ENCODE assay signal across 8 cellular contexts in the genomic region with DNA sequence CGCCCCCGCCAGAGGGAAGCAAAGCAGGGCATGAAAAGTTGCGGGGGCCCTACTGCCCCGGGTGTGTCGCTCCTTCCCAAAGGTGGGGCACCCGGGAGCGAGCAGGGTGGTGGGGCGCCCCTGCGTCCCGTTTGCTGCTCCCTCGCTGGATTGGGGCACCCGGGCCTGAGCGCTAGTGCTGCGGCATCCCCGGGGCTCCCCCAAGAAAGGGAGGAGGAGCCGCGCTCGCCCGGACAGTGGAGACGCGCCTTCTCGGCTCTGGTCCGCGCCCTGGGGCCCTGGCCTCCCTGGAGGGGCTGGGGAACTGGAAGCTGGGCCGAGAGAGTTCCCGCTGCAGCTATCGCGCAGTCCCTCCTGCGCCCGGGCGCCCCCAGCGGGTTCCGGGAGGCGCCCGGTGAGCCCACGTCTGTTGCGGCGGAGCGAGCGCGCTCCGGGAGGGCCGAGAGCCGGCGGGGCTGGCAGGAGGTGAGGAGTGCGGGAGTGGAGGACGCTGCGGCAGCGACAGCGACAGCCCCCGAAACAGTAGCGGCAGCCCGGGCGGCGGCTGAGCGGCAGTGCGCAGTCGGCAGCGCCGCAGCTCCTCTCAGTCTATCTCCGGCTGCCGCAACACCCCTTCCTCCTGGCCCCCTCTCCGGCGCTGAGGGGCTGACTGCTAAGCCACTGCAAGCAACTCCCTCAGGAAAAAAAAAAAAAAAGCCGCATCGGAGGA. TPM values are rescaled to one million over a fixed set of nuclear protein-coding genes. Genes with fewer than 3 reads are reported as not detected.
DNase-seq lines count a peak whose midpoint lies in the region; ATAC-seq and TF ChIP-seq lines count a peak whose summit lies in the region.

No MANE protein-coding gene starts in this region.

- no peak overlapping the region for H3K27ac Mint-ChIP-seq in chondrocyte (ENCODE audit: unreplicated experiment)

- peak; percentile 49 for TF ChIP-seq CTCF in chondrocyte (IDR thresholded peaks at IDR 0.05)

- H3K36me3 Mint-ChIP-seq in chondrocyte (ENCODE audit: low read depth), result no peaks in the 10 kb centered on the region

- peak overlapping the region; percentile 78 for H3K4me3 Mint-ChIP-seq in chondrocyte (ENCODE audit: unreplicated experiment)

- H3K27me3 ChIP-seq in layer of hippocampus (ENCODE audit: control insufficient read depth, insufficient read depth, low read length), result peaks cover 4% of the 10 kb centered on the region

- peaks cover 10% of the 10 kb centered on the region for H3K4me1 Mint-ChIP-seq in chondrocyte (ENCODE audit: low read depth)

- peak overlapping the region; percentile 38 for H3K27ac ChIP-seq in layer of hippocampus (ENCODE audit: low read depth, low read length)

- peak; percentile 56 for ATAC-seq in GM18868 (IDR thresholded peaks at IDR 0.05; ENCODE audit: unreplicated experiment)

- DNase-seq in AG08395 (ENCODE audit: low spot score) (peak; percentile 69), NCI-H82 (lab: John Stamatoyannopoulos, UW) (peak; percentile 62), chondrocyte (ENCODE audit: low spot score) (no peak), H4 (ENCODE audit: low spot score) (no peak)
- DNase-seq in stimulated activated CD8-positive, alpha-beta memory T cell treated with anti-CD3 and anti-CD28 coated beads, Interleukin-4, amount 100 ng/mL, for 48 hours, result peak; percentile 35
- DNase-seq in activated CD4-positive, CD25-positive, alpha-beta regulatory T cell (lab: John Stamatoyannopoulos, UW), result no peak

- peaks cover 33% of the 10 kb centered on the region for H3K27me3 Mint-ChIP-seq in chondrocyte (ENCODE audit: low read depth)

- no peaks in the 10 kb centered on the region for H3K9me3 Mint-ChIP-seq in chondrocyte (ENCODE audit: low read depth)

RNA-seq across cellular contexts. Expression of a gene that starts 0.5 kb away (rescaled TPM):
- 0.30 to 0.63 TPM (median 0.62 TPM) in 3 replicates for total RNA-seq in chondrocyte
- 0.08 and 0.19 TPM in 2 replicates for total RNA-seq in H4 (2014; rRNA removed; shearing (Covaris generic))

Comparison
In these comparisons a context has a peak if more than half of its experiments do, and no peak if none do; other contexts are left out.
1. DNase-seq: peak in AG08395 (single experiment), NCI-H82 (single experiment) and stimulated activated CD8-positive, alpha-beta memory T cell treated with anti-CD3 and anti-CD28 coated beads, Interleukin-4, amount 100 ng/mL, for 48 hours (single experiment); none in chondrocyte (single experiment), activated CD4-positive, CD25-positive, alpha-beta regulatory T cell (0 of 4) and H4 (single experiment).